8 cellular contexts compared by ENCODE assay signal in the genomic region with DNA sequence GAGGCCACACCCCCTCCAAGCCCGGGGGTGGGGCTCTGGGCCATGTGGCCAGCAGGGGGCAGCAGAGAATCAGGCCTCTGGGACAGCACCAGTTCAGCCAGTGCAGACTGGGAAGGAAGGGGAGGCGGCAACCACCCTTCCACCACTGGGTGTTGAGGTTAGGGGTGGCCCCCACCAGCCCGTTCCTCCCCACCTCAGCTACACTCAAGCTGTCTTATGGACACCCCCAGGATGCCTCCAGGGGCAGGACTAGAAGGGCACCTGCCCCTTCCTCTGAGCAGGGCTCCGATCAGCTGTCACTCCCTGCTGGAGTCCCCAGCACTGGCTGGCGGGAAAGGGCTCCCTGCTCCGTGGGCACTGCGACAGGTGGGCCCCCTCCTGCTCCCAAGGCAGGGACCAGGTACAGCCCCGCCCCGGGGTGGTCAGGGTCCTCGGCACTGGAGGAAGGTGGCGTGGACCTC. TPM values are rescaled to one million over a fixed set of nuclear protein-coding genes. Genes with fewer than 3 reads are reported as not detected.
A peak's percentile ranks its signal among the peaks of the same experiment; 100 is the strongest.
DNase-seq lines count a peak whose midpoint lies in the region; ATAC-seq and TF ChIP-seq lines count a peak whose summit lies in the region.

No MANE protein-coding gene starts in this region.

- DNase-seq in NK-92 treated with Interleukin-12 subunit alpha and Interleukin-12 subunit beta, amount 100 ng/mL, for 24 hours (lab: John Stamatoyannopoulos, UW): peak; percentile 63
- DNase-seq in NK-92 (lab: John Stamatoyannopoulos, UW; ENCODE audit: unreplicated experiment) (no peak), NCI-H1105 (lab: John Stamatoyannopoulos, UW) (peak; percentile 8), cerebellum (ENCODE audit: low spot score) (peak; percentile 81), right lobe of liver (peak; percentile 90 to 92 (median 91))
- peak; percentile 83 to 92 for DNase-seq in activated CD4-positive, alpha-beta T cell treated with anti-CD3 and anti-CD28 coated beads for 4 hours
- DNase-seq in stimulated activated CD4-positive, alpha-beta T cell treated with anti-CD3 and anti-CD28 coated beads, TNF-alpha, amount 100 ng/mL, for 48 hours (ENCODE audit: low read depth in 3 of 3): peak; percentile 64 to 87 (median 86)

- intact Hi-C loops in right lobe of liver (cut with DNase I): no loop called here

- WGBS in right lobe of liver (ENCODE audit: insufficient coverage, low coverage, low lambda C conversion rate, missing lambda C conversion rate): no CpG with 5 or more reads among the region's 11 CpGs

- H3K27me3 ChIP-seq in right lobe of liver: no peaks in the 10 kb centered on the region

- ATAC-seq in HG02571 (IDR thresholded peaks at IDR 0.05; ENCODE audit: unreplicated experiment) (peak; percentile 76), right lobe of liver (peak; percentile 86 to 94 (median 88))

- no peak overlapping the region for H3K27ac ChIP-seq in right lobe of liver

- no peak for TF ChIP-seq POLR2A in right lobe of liver (IDR thresholded peaks at IDR 0.05)

- no peak overlapping the region for H3K4me3 ChIP-seq in right lobe of liver

- H3K36me3 ChIP-seq in right lobe of liver: peaks cover 2 to 25% (median 13%) of the 10 kb centered on the region in 4 donors

- no peaks in the 10 kb centered on the region for H3K9me3 ChIP-seq in right lobe of liver

- peak; percentile 95 to 99 (median 97) for TF ChIP-seq CTCF in right lobe of liver (IDR thresholded peaks at IDR 0.05)

- H3K4me1 ChIP-seq in right lobe of liver: no peaks in the 10 kb centered on the region

RNA-seq across cellular contexts. Expression of a gene that starts 21.8 kb away (rescaled TPM):
- total RNA-seq in cerebellum (24.6 TPM), right lobe of liver (10 to 100 TPM in 2 of 6 experiments, 1 to 10 TPM in 4; 5.6 to 17.5 (median 8.5) TPM)

RNA-seq across cellular contexts. Expression of a gene that starts 44.9 kb away (rescaled TPM):
- total RNA-seq in cerebellum: 14.0 TPM
- 10 to 100 TPM; 20.3 to 88.9 (median 46.4) TPM for total RNA-seq in right lobe of liver
